ENCODE assay signal across 14 cellular contexts in the genomic region with DNA sequence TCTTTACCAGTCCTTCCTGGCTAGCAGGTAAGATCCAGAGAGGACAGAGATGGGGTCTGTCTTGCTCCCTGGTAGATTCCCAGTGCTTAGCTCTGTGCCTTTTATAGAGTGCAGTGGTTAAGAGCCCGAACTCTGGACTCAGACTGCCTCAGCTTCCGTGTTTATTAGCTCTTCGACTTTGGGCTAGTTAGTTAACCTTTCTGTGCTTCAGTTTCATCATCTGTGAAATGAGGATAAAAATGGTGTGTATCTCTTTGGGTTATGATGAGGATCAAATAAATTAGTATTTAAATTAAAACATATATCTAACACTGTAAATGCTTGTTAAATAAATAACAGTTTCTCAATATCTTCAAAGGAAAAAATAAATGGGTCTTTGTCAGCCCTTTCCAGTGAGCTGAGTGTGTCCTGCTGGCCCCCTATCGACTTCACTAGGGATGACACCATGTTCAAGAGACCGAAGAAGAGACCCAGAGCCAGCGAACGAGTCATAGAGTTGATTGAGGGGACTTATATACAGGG. TPM values are rescaled to one million over a fixed set of nuclear protein-coding genes. Genes with fewer than 3 reads are reported as not detected.
DNase-seq lines count a peak whose midpoint lies in the region; ATAC-seq and TF ChIP-seq lines count a peak whose summit lies in the region.
"Had no signal": no experiment of that assay in that cellular context is flagged by ENCODE, and none has a peak within 500 bp of the region (broad histone marks: within the 10 kb centered on the region; RNA-seq: fewer than 3 reads in every experiment).

No MANE protein-coding gene starts in this region.

- peaks cover 22% of the 10 kb centered on the region for H3K9me3 Mint-ChIP-seq in nephron progenitor cell

- H3K27ac Mint-ChIP-seq in nephron progenitor cell, result no peak overlapping the region

- H3K4me3 ChIP-seq in cardiac fibroblast (replicated peaks in 1 of 2; ENCODE audit: low read depth in 2 of 2, low read length in 2 of 2), result no peak overlapping the region
- H3K4me3 ChIP-seq: gastroesophageal sphincter, suprapubic skin had no signal

- peaks cover 56% of the 10 kb centered on the region for H3K36me3 Mint-ChIP-seq in nephron progenitor cell (ENCODE audit: low read depth)

- DNase-seq in LHCN-M2 (ENCODE audit: low read depth) (peak; percentile 47), cardiac fibroblast (ENCODE audit: low read depth in 2 of 2) (peak in 1 of 2 donors; percentile 51), nephron progenitor cell (peak; percentile 13), ecto neural progenitor cell (ENCODE audit: low spot score) (no peak), SHP77 treated with DMSO at 0.1 percent for 48 hours (lab: John Stamatoyannopoulos, UW) (no peak)
- DNase-seq: activated CD8-positive, alpha-beta memory T cell treated with anti-CD3 and anti-CD28 coated beads for 24 hours; aorta; GF-D8; NCI-H1436 treated with DMSO at 0.1 percent for 48 hours; SIG-M5 had no signal

- ATAC-seq in HG02938 (IDR thresholded peaks at IDR 0.05; ENCODE audit: unreplicated experiment), result no peak
- ATAC-seq: gastroesophageal sphincter had no signal

- TF ChIP-seq CTCF in GM12872 (IDR thresholded peaks at IDR 0.05; ENCODE audit: insufficient read depth, low read depth, low read length) (peak; percentile 44; the same call in 2 of the 3 replicates), cardiac fibroblast (IDR thresholded peaks at IDR 0.05; ENCODE audit: low read depth, low read length) (peak; percentile 36), nephron progenitor cell (IDR thresholded peaks at IDR 0.05) (peak; percentile 40)

- H3K27me3 Mint-ChIP-seq in nephron progenitor cell (ENCODE audit: low read depth, poor library complexity), result no peaks in the 10 kb centered on the region

- H3K4me3 Mint-ChIP-seq in nephron progenitor cell, result no peak overlapping the region

- H3K4me1 Mint-ChIP-seq in nephron progenitor cell, result peaks cover 27% of the 10 kb centered on the region

RNA-seq across cellular contexts. Expression of gene CERS6, which starts 38.2 kb away (rescaled TPM):
- total RNA-seq in LHCN-M2 (2014; rRNA removed), result 43.9 and 47.2 TPM in 2 replicates
- polyA plus RNA-seq in LHCN-M2 (2012), result 5.2 TPM

Comparison
In these comparisons a context has a peak if more than half of its experiments do, and no peak if none do; other contexts are left out.
1. DNase-seq: peak in LHCN-M2 (single experiment) and nephron progenitor cell (single experiment); none in ecto neural progenitor cell (single experiment) and SHP77 treated with DMSO at 0.1 percent for 48 hours (single experiment).
2. Peak in every context shown above with its lines, with median percentiles within 50 percentile points of each other: CTCF ChIP-seq.